ENCODE assay signal across 1 cellular context in genomic region chr3:14834807-14835466, GRCh38.
TF ChIP-seq lines count a peak whose summit lies in the region.

No MANE protein-coding gene starts in this region.

TF ChIP-seq in H1, 55 proteins besides CTCF, POLR2A, EP300 and RAD21:
- TF ChIP-seq KDM1A (IDR thresholded peaks at IDR 0.05; ENCODE audit: borderline replicate concordance, low read length) (peak; percentile 51; the same call in 1 of the 2 replicates), CBX5 (IDR thresholded peaks at IDR 0.05; ENCODE audit: low read depth, low read length) (no peak)
